ENCODE assay signal across 20 cellular contexts in the genomic region with DNA sequence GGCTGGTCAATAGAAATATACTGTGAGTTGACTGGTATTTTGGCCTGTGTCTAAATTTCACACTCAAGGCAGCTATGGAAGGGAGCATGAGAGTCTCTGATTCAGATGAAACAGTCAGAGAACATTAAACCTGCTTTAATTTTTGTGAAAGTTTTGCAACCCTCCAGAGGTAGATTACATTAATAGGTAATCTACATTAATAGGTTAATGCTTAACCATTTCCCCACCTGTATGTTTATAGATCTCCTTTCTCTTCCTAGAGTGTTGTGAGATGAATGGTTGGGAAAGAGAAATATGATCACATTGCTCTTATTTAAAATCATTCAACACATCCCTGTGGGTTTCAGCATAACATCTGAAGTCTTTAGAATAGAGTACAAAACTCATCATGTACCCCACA.
"Had no signal": no experiment of that assay in that cellular context is flagged by ENCODE, and none has a peak within 500 bp of the region (broad histone marks: within the 10 kb centered on the region; RNA-seq: fewer than 3 reads in every experiment).

No MANE protein-coding gene starts in this region.

- H3K4me1 ChIP-seq: body of pancreas had no signal

- DNase-seq: activated CD4-positive, alpha-beta T cell treated with anti-CD3 and anti-CD28 coated beads for 48 hours; activated CD4-positive, alpha-beta T cell treated with anti-CD3 and anti-CD28 coated beads, Interleukin-2, amount 50 U/mL, for 4 hours; activated CD4-positive, CD25-positive, alpha-beta regulatory T cell treated with anti-CD3 and anti-CD28 coated beads, Interleukin-2, amount 50 U/mL, for 72 hours; activated CD8-positive, alpha-beta T cell treated with anti-CD3 and anti-CD28 coated beads, Interleukin-2, amount 10 ng/mL, durations not matched to agents 7 days and 5 days; activated effector memory CD4-positive, alpha-beta T cell treated with Interleukin-2 at 50 U/mL for 16 hours; activated naive CD4-positive, alpha-beta T cell; activated T-cell treated with anti-CD3 and anti-CD28 coated beads, Interleukin-2, amount 50 U/mL, for 24 hours; aorta; body of pancreas; Karpas-422; MV-4-11; NCI-H1105; NCI-H1436; NCI-H187; NCI-H2081; NCI-H524; SIG-M5; T-helper 17 cell; T-helper 9 cell had no signal

- H3K9me3 ChIP-seq: body of pancreas had no signal

- ATAC-seq: activated CD8-positive, alpha-beta T cell treated with anti-CD3 and anti-CD28 coated beads, Interleukin-2, amount 10 ng/mL, durations not matched to agents 7 days and 5 days; body of pancreas; T-helper 17 cell; WTC11 had no signal

- H3K4me3 ChIP-seq: body of pancreas had no signal

- H3K27me3 ChIP-seq: body of pancreas had no signal
